Comparison of ENCODE assay signal across 6 cellular contexts in genomic region chr20:54095824-54096223, GRCh38. TPM values are rescaled to one million over a fixed set of nuclear protein-coding genes. Genes with fewer than 3 reads are reported as not detected.
"Had no signal": no experiment of that assay in that cellular context is flagged by ENCODE, and none has a peak within 500 bp of the region (broad histone marks: within the 10 kb centered on the region; RNA-seq: fewer than 3 reads in every experiment).

No MANE protein-coding gene starts in this region.

- FAIRE-seq: H54 had no signal

- H3K4me3 ChIP-seq: GM23248 had no signal

- H3K27ac ChIP-seq: GM23248 had no signal

- H3K9ac ChIP-seq: GM23248 had no signal

- DNase-seq: GM23248, GOT3, H9, HCEC 1CT, KG1 had no signal

RNA-seq across cellular contexts. Expression of gene BCAS1, which starts 25.4 kb away (rescaled TPM):
- total RNA-seq: GM23248 had no signal
